Comparison of ENCODE assay signal across 8 cellular contexts in genomic region chr22:23857606-23858483, GRCh38. TPM values are rescaled to one million over a fixed set of nuclear protein-coding genes. Genes with fewer than 3 reads are reported as not detected.
A peak's percentile ranks its signal among the peaks of the same experiment; 100 is the strongest.
DNase-seq lines count a peak whose midpoint lies in the region; ATAC-seq and TF ChIP-seq lines count a peak whose summit lies in the region.

SLC2A11 (plus strand) TSS chr22:23857875; CDS start chr22:23858000, 125 bp downstream.

- no peaks in the 10 kb centered on the region; the same call in 1 of the 2 replicates for H4K20me1 ChIP-seq in GM23338 (replicated peaks; ENCODE audit: insufficient read depth)

- peak; percentile 98 for DNase-seq in EL
- peak; percentile 98 for DNase-seq in GM23338 (ENCODE audit: low spot score)
- peak; percentile 97 for DNase-seq in LHCN-M2 (ENCODE audit: low read depth)
- DNase-seq in RPMI7951 (ENCODE audit: low read depth) = peak; percentile 93
- DNase-seq in activated T-helper 2 cell treated with anti-CD3 and anti-CD28 coated beads, Interferon-gamma antibody, Interleukin-2, Interleukin-4, amounts not matched to agents 10 μg/mL and 5 μg/mL and 100 μg/mL, durations not matched to agents 14 hours and 24 hours and 36 hours (ENCODE audit: low spot score) = peak; percentile 94
- DNase-seq in fibroblast of mammary gland (ENCODE audit: low read depth) = peak; percentile 96
- DNase-seq in naive thymus-derived CD8-positive, alpha-beta T cell = peak; percentile 85 to 97 (median 90)
- peak; percentile 95 for DNase-seq in stimulated activated naive B cell treated with anti-CD40 and anti-IgM and Interleukin-4, amounts not matched to agents 10 μg/mL and 1 μg/mL and 100 μg/mL, for 72 hours

- intact Hi-C loops in activated T-helper 2 cell treated with anti-CD3 and anti-CD28 coated beads, Interferon-gamma antibody, Interleukin-2, Interleukin-4, amounts not matched to agents 10 μg/mL and 5 μg/mL and 100 μg/mL, durations not matched to agents 14 hours and 24 hours and 36 hours (cut with micrococcal nuclease) = loop anchor here (2.0 kb wide), 3 partner anchors 19 to 57 kb away; partner anchors contain the start of genes DERL3 and MIF

- peaks cover 3% of the 10 kb centered on the region for H3K79me2 ChIP-seq in GM23338 (replicated peaks; ENCODE audit: insufficient read depth)

- H3K36me3 Mint-ChIP-seq in GM23338 (ENCODE audit: low read depth) = peaks cover 5% of the 10 kb centered on the region
- no peaks in the 10 kb centered on the region for H3K36me3 Mint-ChIP-seq in activated T-helper 2 cell treated with anti-CD3 and anti-CD28 coated beads, Interferon-gamma antibody, Interleukin-2, Interleukin-4, amounts not matched to agents 10 μg/mL and 5 μg/mL and 100 μg/mL, durations not matched to agents 14 hours and 24 hours and 36 hours (ENCODE audit: low read depth)
- peaks cover 0 to 6% (median 2%) of the 10 kb centered on the region in 3 donors for H3K36me3 Mint-ChIP-seq in naive thymus-derived CD8-positive, alpha-beta T cell
- peaks cover 2 to 11% of the 10 kb centered on the region in 2 donors for H3K36me3 Mint-ChIP-seq in stimulated activated naive B cell treated with anti-CD40 and anti-IgM and Interleukin-4, amounts not matched to agents 10 μg/mL and 1 μg/mL and 100 μg/mL, for 72 hours

- no peaks in the 10 kb centered on the region for H3K36me3 ChIP-seq in GM23338 (ENCODE audit: insufficient read depth)

- peak within 1 kb of the TSS; percentile 79 for H3K4me3 Mint-ChIP-seq in GM23338
- peak within 1 kb of the TSS; percentile 87 for H3K4me3 Mint-ChIP-seq in activated T-helper 2 cell treated with anti-CD3 and anti-CD28 coated beads, Interferon-gamma antibody, Interleukin-2, Interleukin-4, amounts not matched to agents 10 μg/mL and 5 μg/mL and 100 μg/mL, durations not matched to agents 14 hours and 24 hours and 36 hours (ENCODE audit: low read depth)
- peak within 1 kb of the TSS; percentile 93 to 98 (median 96) for H3K4me3 Mint-ChIP-seq in naive thymus-derived CD8-positive, alpha-beta T cell
- peak within 1 kb of the TSS; percentile 96 to 97 for H3K4me3 Mint-ChIP-seq in stimulated activated naive B cell treated with anti-CD40 and anti-IgM and Interleukin-4, amounts not matched to agents 10 μg/mL and 1 μg/mL and 100 μg/mL, for 72 hours

- H3K4me3 ChIP-seq in GM23338 (peak within 1 kb of the TSS; percentile 75), fibroblast of mammary gland (ENCODE audit: control insufficient read depth, low read depth, low read length) (peak within 1 kb of the TSS; percentile 72)

- peak; percentile 15 to 20; a peak in 1 of 4 replicates for TF ChIP-seq CTCF in GM23338 (conservative IDR thresholded peaks at IDR 0.05; ENCODE audit: low read depth in 2 of 2)
- TF ChIP-seq CTCF in fibroblast of mammary gland (conservative IDR thresholded peaks at IDR 0.05; ENCODE audit: control insufficient read depth, insufficient read depth, low read depth, low read length) = peak; percentile 22

- peaks cover 15% of the 10 kb centered on the region for H3K27me3 Mint-ChIP-seq in GM23338 (ENCODE audit: insufficient read depth, low read depth, poor library complexity)
- peaks cover 5% of the 10 kb centered on the region for H3K27me3 Mint-ChIP-seq in activated T-helper 2 cell treated with anti-CD3 and anti-CD28 coated beads, Interferon-gamma antibody, Interleukin-2, Interleukin-4, amounts not matched to agents 10 μg/mL and 5 μg/mL and 100 μg/mL, durations not matched to agents 14 hours and 24 hours and 36 hours (ENCODE audit: low read depth)
- H3K27me3 Mint-ChIP-seq in naive thymus-derived CD8-positive, alpha-beta T cell = no peaks in the 10 kb centered on the region
- H3K27me3 Mint-ChIP-seq in stimulated activated naive B cell treated with anti-CD40 and anti-IgM and Interleukin-4, amounts not matched to agents 10 μg/mL and 1 μg/mL and 100 μg/mL, for 72 hours = no peaks in the 10 kb centered on the region

- peaks cover 11% of the 10 kb centered on the region for H3K4me1 ChIP-seq in GM23338 (ENCODE audit: insufficient read depth)

- peak within 1 kb of the TSS; percentile 92 for H3K27ac ChIP-seq in GM23338 (ENCODE audit: low read depth)

- peaks cover 21% of the 10 kb centered on the region for H3K4me1 Mint-ChIP-seq in GM23338
- H3K4me1 Mint-ChIP-seq in activated T-helper 2 cell treated with anti-CD3 and anti-CD28 coated beads, Interferon-gamma antibody, Interleukin-2, Interleukin-4, amounts not matched to agents 10 μg/mL and 5 μg/mL and 100 μg/mL, durations not matched to agents 14 hours and 24 hours and 36 hours (ENCODE audit: low read depth) = peaks cover 16% of the 10 kb centered on the region
- H3K4me1 Mint-ChIP-seq in naive thymus-derived CD8-positive, alpha-beta T cell = peaks cover 13 to 22% (median 20%) of the 10 kb centered on the region in 4 donors
- peaks cover 20 to 31% of the 10 kb centered on the region in 2 donors for H3K4me1 Mint-ChIP-seq in stimulated activated naive B cell treated with anti-CD40 and anti-IgM and Interleukin-4, amounts not matched to agents 10 μg/mL and 1 μg/mL and 100 μg/mL, for 72 hours

- H2AFZ ChIP-seq in GM23338 = peak within 1 kb of the TSS; percentile 92

- no peaks in the 10 kb centered on the region for H3K9me3 Mint-ChIP-seq in GM23338
- H3K9me3 Mint-ChIP-seq in activated T-helper 2 cell treated with anti-CD3 and anti-CD28 coated beads, Interferon-gamma antibody, Interleukin-2, Interleukin-4, amounts not matched to agents 10 μg/mL and 5 μg/mL and 100 μg/mL, durations not matched to agents 14 hours and 24 hours and 36 hours = no peaks in the 10 kb centered on the region
- no peaks in the 10 kb centered on the region for H3K9me3 Mint-ChIP-seq in naive thymus-derived CD8-positive, alpha-beta T cell
- no peaks in the 10 kb centered on the region for H3K9me3 Mint-ChIP-seq in stimulated activated naive B cell treated with anti-CD40 and anti-IgM and Interleukin-4, amounts not matched to agents 10 μg/mL and 1 μg/mL and 100 μg/mL, for 72 hours

- peak within 1 kb of the TSS; percentile 94 for H3K27ac Mint-ChIP-seq in GM23338
- peak within 1 kb of the TSS; percentile 86 for H3K27ac Mint-ChIP-seq in activated T-helper 2 cell treated with anti-CD3 and anti-CD28 coated beads, Interferon-gamma antibody, Interleukin-2, Interleukin-4, amounts not matched to agents 10 μg/mL and 5 μg/mL and 100 μg/mL, durations not matched to agents 14 hours and 24 hours and 36 hours
- peak within 1 kb of the TSS; percentile 81 to 96 (median 90) for H3K27ac Mint-ChIP-seq in naive thymus-derived CD8-positive, alpha-beta T cell
- peak within 1 kb of the TSS; percentile 98 for H3K27ac Mint-ChIP-seq in stimulated activated naive B cell treated with anti-CD40 and anti-IgM and Interleukin-4, amounts not matched to agents 10 μg/mL and 1 μg/mL and 100 μg/mL, for 72 hours

- H3K9me2 ChIP-seq in GM23338 (ENCODE audit: insufficient read depth) = no peaks in the 10 kb centered on the region

- peak within 1 kb of the TSS; percentile 94 for H3K4me2 ChIP-seq in GM23338

- H3F3A ChIP-seq in GM23338 (replicated peaks; ENCODE audit: low read depth) = peaks cover 25% of the 10 kb centered on the region

- peak; percentile 89 for ATAC-seq in GM23338
- peak; percentile 93 to 94 for ATAC-seq in naive thymus-derived CD8-positive, alpha-beta T cell
- ATAC-seq in stimulated activated naive B cell treated with anti-CD40 and anti-IgM and Interleukin-4, amounts not matched to agents 10 μg/mL and 1 μg/mL and 100 μg/mL, for 72 hours (replicated peaks) = peak; percentile 94 to 95

- POLR2A ChIA-PET in naive thymus-derived CD8-positive, alpha-beta T cell (lab: Charles Lee) = interaction anchor here (0.6 to 3.0 kb wide), 20 partner anchors 8 to 323 kb away, joined by 3 to 52 read pairs (median 4); partner anchors contain the start of genes C22orf15, DERL3, MIF and MMP11

- no peaks in the 10 kb centered on the region for H3K27me3 ChIP-seq in GM23338 (ENCODE audit: insufficient read depth)

TF ChIP-seq in GM23338, 12 proteins besides CTCF, POLR2A, EP300 and RAD21:
- no peak for TF ChIP-seq ZNF331 (CRISPR knock-in tag; IDR thresholded peaks at IDR 0.05; ENCODE audit: low read depth)
- no peak for TF ChIP-seq JUNB (IDR thresholded peaks at IDR 0.05; ENCODE audit: unreplicated experiment)
- no peak for TF ChIP-seq ZNF114 (CRISPR knock-in tag; IDR thresholded peaks at IDR 0.05)
- no peak for TF ChIP-seq STAT1 (IDR thresholded peaks at IDR 0.05; ENCODE audit: unreplicated experiment)
- TF ChIP-seq POLR2AphosphoS5 (IDR thresholded peaks at IDR 0.05; ENCODE audit: low read depth) = peak; percentile 91

RNA-seq across cellular contexts. Expression of gene SLC2A11, which starts in this region (rescaled TPM):
- 15.1 and 21.8 TPM in 2 replicates for total RNA-seq in GM23338 (2014; rRNA removed; shearing (Covaris generic))
- polyA plus RNA-seq in GM23338 (2016; fragmentation: Nextera tagmentation; extraction: Ambion mirVana) = 7.1 and 7.4 TPM in 2 replicates
- 6.5 and 8.6 TPM in 2 replicates for total RNA-seq in LHCN-M2 (2014; rRNA removed)
- polyA plus RNA-seq in LHCN-M2 (2012) = 7.8 TPM
- total RNA-seq in RPMI7951 (2014; rRNA removed; shearing (Covaris generic)) = 32.1 and 39.5 TPM in 2 replicates
- total RNA-seq in activated T-helper 2 cell treated with anti-CD3 and anti-CD28 coated beads, Interferon-gamma antibody, Interleukin-2, Interleukin-4, amounts not matched to agents 10 μg/mL and 5 μg/mL and 100 μg/mL, durations not matched to agents 14 hours and 24 hours and 36 hours = 9.4 and 9.6 TPM in 2 replicates
- total RNA-seq in naive thymus-derived CD8-positive, alpha-beta T cell = 10 to 100 TPM; 22.7 to 23.6 TPM
- 1 to 10 TPM; 3.6 to 8.5 (median 6.3) TPM for polyA plus RNA-seq in naive thymus-derived CD8-positive, alpha-beta T cell

Comparison
In these comparisons a context has a peak if more than half of its experiments do, and no peak if none do; other contexts are left out.
1. Peak in every context shown above with its lines: DNase-seq, ATAC-seq, H3K4me3 ChIP-seq and H3K27ac ChIP-seq.